5 cellular contexts compared by ENCODE assay signal in genomic region chr22:18961201-18961600, GRCh38. TPM values are rescaled to one million over a fixed set of nuclear protein-coding genes. Genes with fewer than 3 reads are reported as not detected.
"Had no signal": no experiment of that assay in that cellular context is flagged by ENCODE, and none has a peak within 500 bp of the region (broad histone marks: within the 10 kb centered on the region; RNA-seq: fewer than 3 reads in every experiment).

No MANE protein-coding gene starts in this region.

RNA-seq across cellular contexts. Expression of gene PRODH, which starts 25.1 kb away (rescaled TPM):
- total RNA-seq: activated CD4-positive, alpha-beta T cell treated with anti-CD3 and anti-CD28 coated beads for 36 hours; activated CD8-positive, alpha-beta T cell treated with anti-CD3 and anti-CD28 coated beads, Interleukin-2, amount 10 ng/mL, durations not matched to agents 7 days and 5 days; IMR-90; K562; M059J had no signal
